Comparison of ENCODE assay signal across 8 cellular contexts in the genomic region with DNA sequence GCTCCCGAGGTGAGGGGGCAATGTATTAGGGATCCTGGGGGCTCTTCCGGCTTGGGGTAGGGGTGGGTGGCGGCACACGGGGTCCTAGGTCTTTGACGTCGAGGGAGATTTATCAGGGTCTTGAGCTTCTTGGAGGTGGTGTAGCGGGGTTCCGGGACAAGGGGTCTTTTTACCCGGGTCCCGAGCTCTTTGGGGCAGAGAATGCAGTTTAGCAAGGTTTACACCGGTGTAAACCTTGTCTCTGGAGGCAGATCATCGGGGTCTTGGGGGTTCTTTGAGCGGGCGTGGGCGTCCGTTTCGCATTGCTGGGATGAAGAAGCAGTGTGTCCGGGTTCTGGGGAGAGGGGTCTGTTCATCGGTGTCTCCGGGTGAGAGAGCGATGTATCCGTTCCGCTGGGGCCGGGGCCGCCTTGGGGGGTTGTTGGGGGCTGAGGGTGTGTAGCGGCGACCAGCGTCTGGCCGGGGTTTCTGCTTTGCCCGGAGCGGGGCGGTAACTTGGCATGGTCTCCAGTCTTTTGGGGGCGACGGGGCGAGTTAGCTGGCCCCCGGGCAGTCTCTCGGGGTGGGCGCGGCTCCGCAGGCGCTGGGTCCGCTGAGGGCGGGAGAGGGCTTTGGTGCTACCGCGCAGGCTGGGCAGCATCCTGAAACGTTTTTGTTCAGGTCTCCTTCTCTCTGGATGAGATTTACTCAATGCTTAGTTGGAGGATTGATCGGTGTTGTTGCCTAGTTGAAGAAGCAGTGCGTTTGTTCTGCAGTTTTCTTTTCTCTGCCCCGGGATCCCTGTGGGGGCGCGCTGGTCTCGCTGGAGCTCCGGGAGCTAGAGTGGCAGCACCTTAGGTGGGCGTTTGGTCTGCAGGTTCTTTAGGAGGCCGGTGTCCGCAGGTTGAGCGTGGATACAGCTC. TPM values are rescaled to one million over a fixed set of nuclear protein-coding genes. Genes with fewer than 3 reads are reported as not detected.
DNase-seq lines count a peak whose midpoint lies in the region; ATAC-seq, FAIRE-seq and TF ChIP-seq lines count a peak whose summit lies in the region.

No MANE protein-coding gene starts in this region.

- H3K4me1 Mint-ChIP-seq in activated naive CD4-positive, alpha-beta T cell treated with anti-CD3 and anti-CD28 coated beads, Interleukin-2, amount 10 ng/mL, durations not matched to agents 7 days and 5 days: peaks cover 12% of the 10 kb centered on the region
- H3K4me1 Mint-ChIP-seq in neural progenitor cell: peaks cover 14% of the 10 kb centered on the region

- ATAC-seq in A549: peak; percentile 36 to 57
- ATAC-seq in HG03439 (IDR thresholded peaks at IDR 0.05; ENCODE audit: unreplicated experiment): no peak

- peak overlapping the region; percentile 95 for H3K4me2 ChIP-seq in A549
- H3K4me2 ChIP-seq in neural progenitor cell: peak overlapping the region; percentile 94

- H3K79me2 ChIP-seq in neural progenitor cell (ENCODE audit: low read depth): peaks cover 41% of the 10 kb centered on the region

- TF ChIP-seq CTCF in A549 (IDR thresholded peaks at IDR 0.05) (peak; percentile 59), GM12875 (IDR thresholded peaks at IDR 0.05; ENCODE audit: borderline replicate concordance, insufficient read depth, low read depth, low read length) (no peak), neural progenitor cell (IDR thresholded peaks at IDR 0.05) (peak; percentile 37), uterus (IDR thresholded peaks at IDR 0.05) (peak in 2 of 4 experiments; percentile 16 to 34)

- H3F3A ChIP-seq in neural progenitor cell (ENCODE audit: low read depth): peaks cover 13% of the 10 kb centered on the region

- POLR2A ChIA-PET in A549 (lab: Yijun Ruan, JAX): interaction anchor here (0.5 to 2.2 kb wide), 21 partner anchors 9 to 302 kb away, joined by 3 to 10 read pairs (median 4); a partner anchor contains a TSS

- H3K27me3 Mint-ChIP-seq in activated naive CD4-positive, alpha-beta T cell treated with anti-CD3 and anti-CD28 coated beads, Interleukin-2, amount 10 ng/mL, durations not matched to agents 7 days and 5 days: peaks cover 37% of the 10 kb centered on the region
- H3K27me3 Mint-ChIP-seq in neural progenitor cell (ENCODE audit: insufficient read depth, low read depth): no peaks in the 10 kb centered on the region

- no peaks in the 10 kb centered on the region for H3K36me3 ChIP-seq in neural progenitor cell
- no peaks in the 10 kb centered on the region for H3K36me3 ChIP-seq in uterus

- no peak for FAIRE-seq in A549 (lab: Jason Lieb, UNC)

- TF ChIP-seq RAD21 in A549 (conservative IDR thresholded peaks at IDR 0.05 in 1 of 2, IDR thresholded peaks at IDR 0.05 in 1 of 2): peak; percentile 76 to 80

- peak overlapping the region; percentile 82 for H3K4me3 ChIP-seq in A549
- H3K4me3 ChIP-seq in GM12875 (ENCODE audit: low read depth, low read length): peak overlapping the region; percentile 84
- H3K4me3 ChIP-seq in neural progenitor cell: peak overlapping the region; percentile 89
- peak overlapping the region; percentile 80 to 91 for H3K4me3 ChIP-seq in uterus

- H4K20me1 ChIP-seq in neural progenitor cell (ENCODE audit: low read depth): peaks cover 27% of the 10 kb centered on the region

- CTCF ChIA-PET in A549 (lab: Yijun Ruan, JAX): interaction anchor here (0.6 to 6.2 kb wide), 44 partner anchors 9 to 278 kb away, joined by 3 to 51 read pairs (median 5); no protein-coding TSS in a partner anchor
- CTCF ChIA-PET in activated naive CD4-positive, alpha-beta T cell treated with anti-CD3 and anti-CD28 coated beads, Interleukin-2, amount 10 ng/mL, durations not matched to agents 7 days and 5 days (lab: Charles Lee): interaction anchor here (1.1 to 1.4 kb wide), 2 partner anchors 130 to 233 kb away, joined by 4 to 5 read pairs; no protein-coding TSS in a partner anchor

- TF ChIP-seq POLR2A in A549 (IDR thresholded peaks at IDR 0.05; ENCODE audit: low read length) (no peak), uterus (IDR thresholded peaks at IDR 0.05) (no peak)

- H3K27ac ChIP-seq in A549 (peak overlapping the region; percentile 84 to 89), neural progenitor cell (no peak overlapping the region), uterus (peak overlapping the region; percentile 76 to 82)

- peak overlapping the region; percentile 28 for H3K27ac Mint-ChIP-seq in activated naive CD4-positive, alpha-beta T cell treated with anti-CD3 and anti-CD28 coated beads, Interleukin-2, amount 10 ng/mL, durations not matched to agents 7 days and 5 days
- H3K27ac Mint-ChIP-seq in neural progenitor cell: peak overlapping the region; percentile 94

- peak overlapping the region; percentile 93 for H3K4me3 Mint-ChIP-seq in activated naive CD4-positive, alpha-beta T cell treated with anti-CD3 and anti-CD28 coated beads, Interleukin-2, amount 10 ng/mL, durations not matched to agents 7 days and 5 days
- H3K4me3 Mint-ChIP-seq in neural progenitor cell: peak overlapping the region; percentile 100

- H3K9ac ChIP-seq in neural progenitor cell: peak overlapping the region; percentile 78

- no peak for TF ChIP-seq EP300 in A549 (IDR thresholded peaks at IDR 0.05)

- H3K4me1 ChIP-seq in A549 (peaks cover 28% of the 10 kb centered on the region), neural progenitor cell (peaks cover 10% of the 10 kb centered on the region), uterus (peaks cover 0 to 4% of the 10 kb centered on the region in 2 donors)

- H2AFZ ChIP-seq in neural progenitor cell (replicated peaks): peak overlapping the region; percentile 91

- intact Hi-C loops in uterus (cut with DNase I; ENCODE audit: low total_unique reads): no loop called here

- H3K9me3 ChIP-seq in A549 (no peaks in the 10 kb centered on the region), neural progenitor cell (ENCODE audit: low read depth) (no peaks in the 10 kb centered on the region), uterus (no peaks in the 10 kb centered on the region)

- no peaks in the 10 kb centered on the region for H3K36me3 Mint-ChIP-seq in activated naive CD4-positive, alpha-beta T cell treated with anti-CD3 and anti-CD28 coated beads, Interleukin-2, amount 10 ng/mL, durations not matched to agents 7 days and 5 days
- no peaks in the 10 kb centered on the region for H3K36me3 Mint-ChIP-seq in neural progenitor cell

- H3K9me3 Mint-ChIP-seq in activated naive CD4-positive, alpha-beta T cell treated with anti-CD3 and anti-CD28 coated beads, Interleukin-2, amount 10 ng/mL, durations not matched to agents 7 days and 5 days: no peaks in the 10 kb centered on the region
- H3K9me3 Mint-ChIP-seq in neural progenitor cell: no peaks in the 10 kb centered on the region

- H3K27me3 ChIP-seq in neural progenitor cell (peaks cover 11% of the 10 kb centered on the region), uterus (no peaks in the 10 kb centered on the region)

- peak; percentile 48 to 56 for DNase-seq in A549 (ENCODE audit: low read depth in 1 of 2, low spot score in 1 of 2)
- DNase-seq in OCI-M1 (lab: John Stamatoyannopoulos, UW): peak; percentile 73
- DNase-seq in activated naive CD4-positive, alpha-beta T cell treated with anti-CD3 and anti-CD28 coated beads, Interleukin-2, amount 10 ng/mL, durations not matched to agents 7 days and 5 days: peak; percentile 43
- DNase-seq in germinal center (ENCODE audit: low spot score): peak; percentile 35
- DNase-seq in neural progenitor cell (ENCODE audit: low spot score): peak; percentile 65
- DNase-seq in uterus: peak; percentile 25 to 26

- WGBS in A549 (ENCODE audit: missing lambda C conversion rate): 2% methylated on average over 46 of the region's 57 CpGs

TF ChIP-seq in A549, 52 proteins besides CTCF, POLR2A, EP300 and RAD21 (continues in another document):
- TF ChIP-seq KDM1A (IDR thresholded peaks at IDR 0.05; ENCODE audit: low read depth) (no peak), BHLHE40 (IDR thresholded peaks at IDR 0.05; ENCODE audit: low read depth, low read length) (no peak), PHF8 (IDR thresholded peaks at IDR 0.05; ENCODE audit: borderline replicate concordance, low read depth) (0 out of 2 replicates have a peak, but pooled peaks have one; percentile 0), HOXB5 (CRISPR knock-in tag; IDR thresholded peaks at IDR 0.05) (no peak), GATA3 (IDR thresholded peaks at IDR 0.05; ENCODE audit: borderline replicate concordance) (no peak), SMC3 (IDR thresholded peaks at IDR 0.05) (peak; percentile 64), RNF2 (IDR thresholded peaks at IDR 0.05; ENCODE audit: borderline replicate concordance, low read depth) (no peak), CHD2 (IDR thresholded peaks at IDR 0.05; ENCODE audit: low read length, partially characterized antibody) (no peak)
- TF ChIP-seq, protein P1, sequence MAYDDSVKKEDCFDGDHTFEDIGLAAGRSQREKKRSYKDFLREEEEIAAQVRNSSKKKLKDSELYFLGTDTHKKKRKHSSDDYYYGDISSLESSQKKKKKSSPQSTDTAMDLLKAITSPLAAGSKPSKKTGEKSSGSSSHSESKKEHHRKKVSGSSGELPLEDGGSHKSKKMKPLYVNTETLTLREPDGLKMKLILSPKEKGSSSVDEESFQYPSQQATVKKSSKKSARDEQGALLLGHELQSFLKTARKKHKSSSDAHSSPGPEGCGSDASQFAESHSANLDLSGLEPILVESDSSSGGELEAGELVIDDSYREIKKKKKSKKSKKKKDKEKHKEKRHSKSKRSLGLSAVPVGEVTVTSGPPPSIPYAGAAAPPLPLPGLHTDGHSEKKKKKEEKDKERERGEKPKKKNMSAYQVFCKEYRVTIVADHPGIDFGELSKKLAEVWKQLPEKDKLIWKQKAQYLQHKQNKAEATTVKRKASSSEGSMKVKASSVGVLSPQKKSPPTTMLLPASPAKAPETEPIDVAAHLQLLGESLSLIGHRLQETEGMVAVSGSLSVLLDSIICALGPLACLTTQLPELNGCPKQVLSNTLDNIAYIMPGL (CRISPR knock-in tag; IDR thresholded peaks at IDR 0.05; ENCODE audit: borderline replicate concordance): no peak
- TF ChIP-seq, protein P2, sequence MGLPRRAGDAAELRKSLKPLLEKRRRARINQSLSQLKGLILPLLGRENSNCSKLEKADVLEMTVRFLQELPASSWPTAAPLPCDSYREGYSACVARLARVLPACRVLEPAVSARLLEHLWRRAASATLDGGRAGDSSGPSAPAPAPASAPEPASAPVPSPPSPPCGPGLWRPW (IDR thresholded peaks at IDR 0.05): no peak

RNA-seq across cellular contexts. Expression of a gene that starts 0.8 kb away (rescaled TPM):
- polyA plus RNA-seq in A549 (2011; rRNA removed) (41.8 TPM in 2 replicates), A549 (2017; fragmentation: RNase III; extraction: RNeasy Plus Mini Kit Qiagen cat#74134 plus additional on column Dnase treatment) (19.0 to 21.5 TPM (median 19.6 TPM) in 3 replicates)
- 13.2 and 14.5 TPM in 2 replicates for polyA plus RNA-seq in A549 (2012; cell fraction: cytosol; rRNA removed)
- polyA plus RNA-seq in A549 (2012; cell fraction: nucleus; rRNA removed): 6.1 and 10.1 TPM in 2 replicates
- polyA minus RNA-seq in A549 (2011; rRNA and poly(A)+ RNA removed): 21.5 and 22.8 TPM in 2 replicates
- total RNA-seq in neural progenitor cell (ENCODE audit: low replicate concordance) (11.3 and 22.7 TPM in 2 replicates), uterus (10 to 100 TPM in 3 of 4 donors, 1 to 10 TPM in 1; 3.1 to 46.0 (median 14.7) TPM)
